ENCODE assay signal across 1 cellular context in genomic region chr17:56892333-56892732, GRCh38.
TF ChIP-seq lines count a peak whose summit lies in the region.

No MANE protein-coding gene starts in this region.

TF ChIP-seq in HepG2, 621 proteins besides CTCF, POLR2A, EP300 and RAD21:
- TF ChIP-seq, protein P1, sequence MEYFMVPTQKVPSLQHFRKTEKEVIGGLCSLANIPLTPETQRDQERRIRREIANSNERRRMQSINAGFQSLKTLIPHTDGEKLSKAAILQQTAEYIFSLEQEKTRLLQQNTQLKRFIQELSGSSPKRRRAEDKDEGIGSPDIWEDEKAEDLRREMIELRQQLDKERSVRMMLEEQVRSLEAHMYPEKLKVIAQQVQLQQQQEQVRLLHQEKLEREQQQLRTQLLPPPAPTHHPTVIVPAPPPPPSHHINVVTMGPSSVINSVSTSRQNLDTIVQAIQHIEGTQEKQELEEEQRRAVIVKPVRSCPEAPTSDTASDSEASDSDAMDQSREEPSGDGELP (IDR thresholded peaks at IDR 0.05; ENCODE audit: borderline replicate concordance, low read depth): no peak
- TF ChIP-seq ZNF629 (CRISPR knock-in tag; conservative IDR thresholded peaks at IDR 0.05) (no peak), ZNF432 (CRISPR knock-in tag; IDR thresholded peaks at IDR 0.05; ENCODE audit: borderline replicate concordance) (no peak), IKZF4 (CRISPR knock-in tag; IDR thresholded peaks at IDR 0.05; ENCODE audit: borderline replicate concordance, low read depth, not compliant biosample characterization) (no peak), ATF3 (CRISPR knock-in tag; IDR thresholded peaks at IDR 0.05) (no peak), ZSCAN29 (CRISPR knock-in tag; conservative IDR thresholded peaks at IDR 0.05) (no peak), PLRG1 (conservative IDR thresholded peaks at IDR 0.05) (no peak), NBN (conservative IDR thresholded peaks at IDR 0.05) (0 out of 2 replicates have a peak, but pooled peaks have one; percentile 9), PHB2 (IDR thresholded peaks at IDR 0.05; ENCODE audit: partially characterized antibody) (peak; percentile 44), MAFF (IDR thresholded peaks at IDR 0.05; ENCODE audit: low read depth, low read length) (no peak), CREB1 (IDR thresholded peaks at IDR 0.05) (no peak), CREB1 (CRISPR knock-in tag; IDR thresholded peaks at IDR 0.05) (no peak), LCORL (IDR thresholded peaks at IDR 0.05) (peak; percentile 32; the same call in 1 of the 2 replicates), LCORL (CRISPR knock-in tag; IDR thresholded peaks at IDR 0.05) (no peak), ATF7 (IDR thresholded peaks at IDR 0.05) (0 out of 2 replicates have a peak, but pooled peaks have one; percentile 14), ATF7 (CRISPR knock-in tag; IDR thresholded peaks at IDR 0.05) (no peak), NPAS2 (CRISPR knock-in tag; IDR thresholded peaks at IDR 0.05; ENCODE audit: borderline replicate concordance) (no peak), TCF7 (IDR thresholded peaks at IDR 0.05; ENCODE audit: low read depth) (no peak)
- TF ChIP-seq, protein P2, sequence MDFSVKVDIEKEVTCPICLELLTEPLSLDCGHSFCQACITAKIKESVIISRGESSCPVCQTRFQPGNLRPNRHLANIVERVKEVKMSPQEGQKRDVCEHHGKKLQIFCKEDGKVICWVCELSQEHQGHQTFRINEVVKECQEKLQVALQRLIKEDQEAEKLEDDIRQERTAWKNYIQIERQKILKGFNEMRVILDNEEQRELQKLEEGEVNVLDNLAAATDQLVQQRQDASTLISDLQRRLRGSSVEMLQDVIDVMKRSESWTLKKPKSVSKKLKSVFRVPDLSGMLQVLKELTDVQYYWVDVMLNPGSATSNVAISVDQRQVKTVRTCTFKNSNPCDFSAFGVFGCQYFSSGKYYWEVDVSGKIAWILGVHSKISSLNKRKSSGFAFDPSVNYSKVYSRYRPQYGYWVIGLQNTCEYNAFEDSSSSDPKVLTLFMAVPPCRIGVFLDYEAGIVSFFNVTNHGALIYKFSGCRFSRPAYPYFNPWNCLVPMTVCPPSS (IDR thresholded peaks at IDR 0.05): peak; percentile 77; the same call in 1 of the 2 replicates
- TF ChIP-seq, protein P3, sequence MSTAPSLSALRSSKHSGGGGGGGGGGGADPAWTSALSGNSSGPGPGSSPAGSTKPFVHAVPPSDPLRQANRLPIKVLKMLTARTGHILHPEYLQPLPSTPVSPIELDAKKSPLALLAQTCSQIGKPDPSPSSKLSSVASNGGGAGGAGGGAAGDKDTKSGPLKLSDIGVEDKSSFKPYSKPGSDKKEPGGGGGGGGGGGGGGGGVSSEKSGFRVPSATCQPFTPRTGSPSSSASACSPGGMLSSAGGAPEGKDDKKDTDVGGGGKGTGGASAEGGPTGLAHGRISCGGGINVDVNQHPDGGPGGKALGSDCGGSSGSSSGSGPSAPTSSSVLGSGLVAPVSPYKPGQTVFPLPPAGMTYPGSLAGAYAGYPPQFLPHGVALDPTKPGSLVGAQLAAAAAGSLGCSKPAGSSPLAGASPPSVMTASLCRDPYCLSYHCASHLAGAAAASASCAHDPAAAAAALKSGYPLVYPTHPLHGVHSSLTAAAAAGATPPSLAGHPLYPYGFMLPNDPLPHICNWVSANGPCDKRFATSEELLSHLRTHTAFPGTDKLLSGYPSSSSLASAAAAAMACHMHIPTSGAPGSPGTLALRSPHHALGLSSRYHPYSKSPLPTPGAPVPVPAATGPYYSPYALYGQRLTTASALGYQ (CRISPR knock-in tag; IDR thresholded peaks at IDR 0.05): no peak
